ENCODE assay signal across 8 cellular contexts in genomic region chr3:41362638-41363559, GRCh38.
DNase-seq lines count a peak whose midpoint lies in the region; ATAC-seq lines count a peak whose summit lies in the region.
"Had no signal": no experiment of that assay in that cellular context is flagged by ENCODE, and none has a peak within 500 bp of the region (broad histone marks: within the 10 kb centered on the region; RNA-seq: fewer than 3 reads in every experiment).

No MANE protein-coding gene starts in this region.

- in situ Hi-C loops in HAP-1 (cut with MboI; ENCODE audit: low sequenced_read_pairs) = no loop called here

- peaks cover 22% of the 10 kb centered on the region for H3K4me1 ChIP-seq in HAP-1

- H3K27me3 ChIP-seq in HAP-1 (ENCODE audit: low read depth) = no peaks in the 10 kb centered on the region

- intact Hi-C loops in left cardiac atrium (cut with DNase I) = no loop called here

- H3K4me3 ChIP-seq in HAP-1 = no peak overlapping the region

- H3K9me3 ChIP-seq in HAP-1 = no peaks in the 10 kb centered on the region

- DNase-seq in HAP-1 (ENCODE audit: low spot score in 2 of 2) (peak; percentile 29 to 53), T1000 (lab: John Stamatoyannopoulos, UW) (peak; percentile 9), left cardiac atrium (no peak), renal cortical epithelial cell (ENCODE audit: low read depth) (peak; percentile 18), NCI-H1092 (lab: John Stamatoyannopoulos, UW) (no peak)
- DNase-seq: T-helper 17 cell had no signal

- ATAC-seq in left cardiac atrium (peak; percentile 34 to 67), HG03159 (IDR thresholded peaks at IDR 0.05; ENCODE audit: unreplicated experiment) (no peak), HG03097 (IDR thresholded peaks at IDR 0.05; ENCODE audit: low FRiP score, unreplicated experiment) (no peak)
- ATAC-seq: T-helper 17 cell had no signal

- no peaks in the 10 kb centered on the region for H3K36me3 ChIP-seq in HAP-1 (replicated peaks)

Comparison
In these comparisons a context has a peak if more than half of its experiments do, and no peak if none do; other contexts are left out.
1. DNase-seq: peak in HAP-1 (2 of 2), T1000 (single experiment) and renal cortical epithelial cell (single experiment); none in left cardiac atrium (single experiment) and NCI-H1092 (single experiment).
2. ATAC-seq: peak in left cardiac atrium (2 of 2); none in HG03159 (single experiment) and HG03097 (single experiment).